Comparison of ENCODE assay signal across 8 cellular contexts in genomic region chr10:122696687-122697086, GRCh38. TPM values are rescaled to one million over a fixed set of nuclear protein-coding genes. Genes with fewer than 3 reads are reported as not detected.
"Had no signal": no experiment of that assay in that cellular context is flagged by ENCODE, and none has a peak within 500 bp of the region (broad histone marks: within the 10 kb centered on the region; RNA-seq: fewer than 3 reads in every experiment).

No MANE protein-coding gene starts in this region.

- DNase-seq: GDM1, GF-D8 had no signal

- H3K4me3 ChIP-seq: GM12878 had no signal

- ATAC-seq: GM12878 had no signal

- FAIRE-seq: G401.6, GM12878, GM12891, GM12892, GM18507, GM19239 had no signal

RNA-seq across cellular contexts. Expression of gene C10orf120, which starts 3.0 kb away (rescaled TPM):
- polyA plus RNA-seq: GM12878 had no signal
